In genomic region chr19:58558623-58559274, GRCh38 we compare ENCODE assay signal across 1 cellular context.
A peak's percentile ranks its signal among the peaks of the same experiment; 100 is the strongest.
TF ChIP-seq lines count a peak whose summit lies in the region.

No MANE protein-coding gene starts in this region.

TF ChIP-seq in HepG2, 621 proteins besides CTCF, POLR2A, EP300 and RAD21 (continued from another document and continues in another):
- TF ChIP-seq ZBTB34 (CRISPR knock-in tag; IDR thresholded peaks at IDR 0.05) (peak; percentile 28; the same call in 1 of the 2 replicates), ZSCAN20 (CRISPR knock-in tag; IDR thresholded peaks at IDR 0.05; ENCODE audit: borderline replicate concordance) (0 out of 2 replicates have a peak, but pooled peaks have one; percentile 82), KDM5A (IDR thresholded peaks at IDR 0.05; ENCODE audit: borderline replicate concordance, low read length) (0 out of 2 replicates have a peak, but pooled peaks have one; percentile 24), ZSCAN25 (CRISPR knock-in tag; IDR thresholded peaks at IDR 0.05) (peak; percentile 30; the same call in 1 of the 2 replicates), RARA (CRISPR knock-in tag; IDR thresholded peaks at IDR 0.05) (0 out of 2 replicates have a peak, but pooled peaks have one; percentile 4), ZFAT (CRISPR knock-in tag; conservative IDR thresholded peaks at IDR 0.05) (no peak), IKZF1 (IDR thresholded peaks at IDR 0.05) (no peak), CEBPG (CRISPR knock-in tag; IDR thresholded peaks at IDR 0.05) (no peak), SPEN (CRISPR knock-in tag; IDR thresholded peaks at IDR 0.05; ENCODE audit: low read depth) (peak; percentile 94), KLF15 (CRISPR knock-in tag; IDR thresholded peaks at IDR 0.05; ENCODE audit: borderline replicate concordance) (0 out of 2 replicates have a peak, but pooled peaks have one; percentile 33), MAX (IDR thresholded peaks at IDR 0.05) (peak; percentile 76; the same call in 1 of the 2 replicates), ZNF10 (CRISPR knock-in tag; IDR thresholded peaks at IDR 0.05; ENCODE audit: borderline replicate concordance, low read depth) (no peak), HNRNPUL1 (IDR thresholded peaks at IDR 0.05; ENCODE audit: low read depth, low read length) (peak; percentile 64; the same call in 1 of the 2 replicates), SP140L (CRISPR knock-in tag; IDR thresholded peaks at IDR 0.05; ENCODE audit: borderline replicate concordance) (no peak), ZNF121 (CRISPR knock-in tag; IDR thresholded peaks at IDR 0.05) (peak; percentile 57; the same call in 1 of the 2 replicates), PHB2 (IDR thresholded peaks at IDR 0.05; ENCODE audit: partially characterized antibody) (no peak), PPARG (CRISPR knock-in tag; conservative IDR thresholded peaks at IDR 0.05) (0 out of 2 replicates have a peak, but pooled peaks have one; percentile 39), NR2C2 (CRISPR knock-in tag; IDR thresholded peaks at IDR 0.05; ENCODE audit: borderline replicate concordance) (peak; percentile 93), FOXC1 (CRISPR knock-in tag; IDR thresholded peaks at IDR 0.05; ENCODE audit: borderline replicate concordance) (peak; percentile 57; the same call in 1 of the 2 replicates), SOX6 (IDR thresholded peaks at IDR 0.05) (no peak), SOX6 (CRISPR knock-in tag; IDR thresholded peaks at IDR 0.05) (peak; percentile 38; the same call in 1 of the 2 replicates), ETV5 (CRISPR knock-in tag; IDR thresholded peaks at IDR 0.05; ENCODE audit: borderline replicate concordance) (peak; percentile 73), RBM39 (IDR thresholded peaks at IDR 0.05; ENCODE audit: low read depth, low read length, poor library complexity, severe bottlenecking) (peak; percentile 89), MED1 (CRISPR knock-in tag; IDR thresholded peaks at IDR 0.05) (peak; percentile 54), ZSCAN9 (CRISPR knock-in tag; IDR thresholded peaks at IDR 0.05; ENCODE audit: borderline replicate concordance) (no peak; the same call in 1 of the 2 replicates), SP2 (CRISPR knock-in tag; IDR thresholded peaks at IDR 0.05) (no peak), ZNF704 (CRISPR knock-in tag; IDR thresholded peaks at IDR 0.05; ENCODE audit: borderline replicate concordance) (peak; percentile 51; the same call in 1 of the 2 replicates), PITX1 (CRISPR knock-in tag; IDR thresholded peaks at IDR 0.05) (peak; percentile 35), SALL2 (CRISPR knock-in tag; IDR thresholded peaks at IDR 0.05) (peak; percentile 96), FOXM1 (CRISPR knock-in tag; IDR thresholded peaks at IDR 0.05) (no peak), ZNF556 (CRISPR knock-in tag; IDR thresholded peaks at IDR 0.05; ENCODE audit: borderline replicate concordance) (0 out of 2 replicates have a peak, but pooled peaks have one; percentile 11), TMF1 (CRISPR knock-in tag; IDR thresholded peaks at IDR 0.05; ENCODE audit: low read depth) (0 out of 2 replicates have a peak, but pooled peaks have one; percentile 30), ZSCAN21 (CRISPR knock-in tag; IDR thresholded peaks at IDR 0.05; ENCODE audit: borderline replicate concordance) (0 out of 2 replicates have a peak, but pooled peaks have one; percentile 17), HNF1B (CRISPR knock-in tag; IDR thresholded peaks at IDR 0.05) (peak; percentile 77), RARG (CRISPR knock-in tag; IDR thresholded peaks at IDR 0.05; ENCODE audit: low read depth) (no peak), RXRB (CRISPR knock-in tag; IDR thresholded peaks at IDR 0.05; ENCODE audit: borderline replicate concordance) (0 out of 2 replicates have a peak, but pooled peaks have one; percentile 22), ZNF569 (CRISPR knock-in tag; IDR thresholded peaks at IDR 0.05; ENCODE audit: borderline replicate concordance) (0 out of 2 replicates have a peak, but pooled peaks have one; percentile 76), ZNF232 (CRISPR knock-in tag; IDR thresholded peaks at IDR 0.05; ENCODE audit: borderline replicate concordance) (no peak), FOXK1 (CRISPR knock-in tag; IDR thresholded peaks at IDR 0.05; ENCODE audit: borderline replicate concordance, low read depth) (peak; percentile 29; the same call in 1 of the 2 replicates), TAF15 (IDR thresholded peaks at IDR 0.05; ENCODE audit: low read depth, low read length, poor library complexity, severe bottlenecking) (peak; percentile 57), WIZ (CRISPR knock-in tag; IDR thresholded peaks at IDR 0.05) (peak; percentile 70), FOXP4 (CRISPR knock-in tag; IDR thresholded peaks at IDR 0.05) (peak; percentile 54), ZNF138 (CRISPR knock-in tag; IDR thresholded peaks at IDR 0.05; ENCODE audit: low read depth) (0 out of 2 replicates have a peak, but pooled peaks have one; percentile 66), PHF8 (CRISPR knock-in tag; IDR thresholded peaks at IDR 0.05) (peak; percentile 93), SP5 (CRISPR knock-in tag; IDR thresholded peaks at IDR 0.05; ENCODE audit: borderline replicate concordance, low read depth) (peak; percentile 60; the same call in 1 of the 2 replicates), SNAI1 (CRISPR knock-in tag; IDR thresholded peaks at IDR 0.05; ENCODE audit: borderline replicate concordance) (no peak), ZNF879 (CRISPR knock-in tag; IDR thresholded peaks at IDR 0.05) (peak; percentile 75; the same call in 1 of the 2 replicates)
- TF ChIP-seq, protein P1, sequence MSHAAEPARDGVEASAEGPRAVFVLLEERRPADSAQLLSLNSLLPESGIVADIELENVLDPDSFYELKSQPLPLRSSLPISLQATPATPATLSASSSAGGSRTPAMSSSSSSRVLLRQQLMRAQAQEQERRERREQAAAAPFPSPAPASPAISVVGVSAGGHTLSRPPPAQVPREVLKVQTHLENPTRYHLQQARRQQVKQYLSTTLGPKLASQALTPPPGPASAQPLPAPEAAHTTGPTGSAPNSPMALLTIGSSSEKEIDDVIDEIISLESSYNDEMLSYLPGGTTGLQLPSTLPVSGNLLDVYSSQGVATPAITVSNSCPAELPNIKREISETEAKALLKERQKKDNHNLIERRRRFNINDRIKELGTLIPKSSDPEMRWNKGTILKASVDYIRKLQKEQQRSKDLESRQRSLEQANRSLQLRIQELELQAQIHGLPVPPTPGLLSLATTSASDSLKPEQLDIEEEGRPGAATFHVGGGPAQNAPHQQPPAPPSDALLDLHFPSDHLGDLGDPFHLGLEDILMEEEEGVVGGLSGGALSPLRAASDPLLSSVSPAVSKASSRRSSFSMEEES (CRISPR knock-in tag; IDR thresholded peaks at IDR 0.05), result peak; percentile 6; the same call in 1 of the 2 replicates
- TF ChIP-seq, protein P2, sequence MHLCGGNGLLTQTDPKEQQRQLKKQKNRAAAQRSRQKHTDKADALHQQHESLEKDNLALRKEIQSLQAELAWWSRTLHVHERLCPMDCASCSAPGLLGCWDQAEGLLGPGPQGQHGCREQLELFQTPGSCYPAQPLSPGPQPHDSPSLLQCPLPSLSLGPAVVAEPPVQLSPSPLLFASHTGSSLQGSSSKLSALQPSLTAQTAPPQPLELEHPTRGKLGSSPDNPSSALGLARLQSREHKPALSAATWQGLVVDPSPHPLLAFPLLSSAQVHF (CRISPR knock-in tag; IDR thresholded peaks at IDR 0.05), result peak; percentile 41; the same call in 1 of the 2 replicates
- TF ChIP-seq, protein P3, sequence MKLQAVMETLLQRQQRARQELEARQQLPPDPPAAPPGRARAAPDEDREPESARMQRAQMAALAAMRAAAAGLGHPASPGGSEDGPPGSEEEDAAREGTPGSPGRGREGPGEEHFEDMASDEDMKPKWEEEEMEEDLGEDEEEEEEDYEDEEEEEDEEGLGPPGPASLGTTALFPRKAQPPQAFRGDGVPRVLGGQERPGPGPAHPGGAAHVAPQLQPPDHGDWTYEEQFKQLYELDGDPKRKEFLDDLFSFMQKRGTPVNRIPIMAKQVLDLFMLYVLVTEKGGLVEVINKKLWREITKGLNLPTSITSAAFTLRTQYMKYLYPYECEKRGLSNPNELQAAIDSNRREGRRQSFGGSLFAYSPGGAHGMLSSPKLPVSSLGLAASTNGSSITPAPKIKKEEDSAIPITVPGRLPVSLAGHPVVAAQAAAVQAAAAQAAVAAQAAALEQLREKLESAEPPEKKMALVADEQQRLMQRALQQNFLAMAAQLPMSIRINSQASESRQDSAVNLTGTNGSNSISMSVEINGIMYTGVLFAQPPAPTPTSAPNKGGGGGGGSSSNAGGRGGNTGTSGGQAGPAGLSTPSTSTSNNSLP (IDR thresholded peaks at IDR 0.05; ENCODE audit: low read depth, low read length), result no peak
- TF ChIP-seq, protein P4, sequence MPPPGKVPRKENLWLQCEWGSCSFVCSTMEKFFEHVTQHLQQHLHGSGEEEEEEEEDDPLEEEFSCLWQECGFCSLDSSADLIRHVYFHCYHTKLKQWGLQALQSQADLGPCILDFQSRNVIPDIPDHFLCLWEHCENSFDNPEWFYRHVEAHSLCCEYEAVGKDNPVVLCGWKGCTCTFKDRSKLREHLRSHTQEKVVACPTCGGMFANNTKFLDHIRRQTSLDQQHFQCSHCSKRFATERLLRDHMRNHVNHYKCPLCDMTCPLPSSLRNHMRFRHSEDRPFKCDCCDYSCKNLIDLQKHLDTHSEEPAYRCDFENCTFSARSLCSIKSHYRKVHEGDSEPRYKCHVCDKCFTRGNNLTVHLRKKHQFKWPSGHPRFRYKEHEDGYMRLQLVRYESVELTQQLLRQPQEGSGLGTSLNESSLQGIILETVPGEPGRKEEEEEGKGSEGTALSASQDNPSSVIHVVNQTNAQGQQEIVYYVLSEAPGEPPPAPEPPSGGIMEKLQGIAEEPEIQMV (CRISPR knock-in tag; IDR thresholded peaks at IDR 0.05; ENCODE audit: low read depth), result peak; percentile 64
- TF ChIP-seq, protein P5, sequence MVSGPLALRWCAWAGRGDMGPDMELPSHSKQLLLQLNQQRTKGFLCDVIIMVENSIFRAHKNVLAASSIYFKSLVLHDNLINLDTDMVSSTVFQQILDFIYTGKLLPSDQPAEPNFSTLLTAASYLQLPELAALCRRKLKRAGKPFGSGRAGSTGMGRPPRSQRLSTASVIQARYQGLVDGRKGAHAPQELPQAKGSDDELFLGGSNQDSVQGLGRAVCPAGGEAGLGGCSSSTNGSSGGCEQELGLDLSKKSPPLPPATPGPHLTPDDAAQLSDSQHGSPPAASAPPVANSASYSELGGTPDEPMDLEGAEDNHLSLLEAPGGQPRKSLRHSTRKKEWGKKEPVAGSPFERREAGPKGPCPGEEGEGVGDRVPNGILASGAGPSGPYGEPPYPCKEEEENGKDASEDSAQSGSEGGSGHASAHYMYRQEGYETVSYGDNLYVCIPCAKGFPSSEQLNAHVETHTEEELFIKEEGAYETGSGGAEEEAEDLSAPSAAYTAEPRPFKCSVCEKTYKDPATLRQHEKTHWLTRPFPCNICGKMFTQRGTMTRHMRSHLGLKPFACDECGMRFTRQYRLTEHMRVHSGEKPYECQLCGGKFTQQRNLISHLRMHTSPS (CRISPR knock-in tag; IDR thresholded peaks at IDR 0.05; ENCODE audit: low read depth), result peak; percentile 7; the same call in 1 of the 2 replicates
